Comparison of ENCODE assay signal across 22 cellular contexts in the genomic region with DNA sequence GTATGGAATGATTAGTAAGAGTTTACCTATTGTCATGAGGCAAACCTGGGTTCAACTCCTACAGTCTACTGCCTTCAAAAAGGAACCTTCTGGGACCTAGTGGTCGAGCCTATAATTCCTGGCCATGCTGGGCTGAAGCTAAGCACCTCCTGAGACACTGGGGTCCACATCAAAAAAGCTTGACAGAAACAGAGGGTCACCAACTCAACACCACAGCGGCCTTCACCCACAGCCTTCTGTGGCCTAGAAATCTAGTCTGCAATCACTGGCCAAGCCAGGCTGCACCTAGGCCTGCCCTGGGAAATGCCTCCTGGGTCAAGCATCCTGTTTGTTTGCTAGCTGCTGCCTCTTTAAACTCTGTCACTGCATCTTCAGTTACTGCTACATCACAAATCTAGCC.
"Had no signal": no experiment of that assay in that cellular context is flagged by ENCODE, and none has a peak within 500 bp of the region (broad histone marks: within the 10 kb centered on the region; RNA-seq: fewer than 3 reads in every experiment).

No MANE protein-coding gene starts in this region.

- H3K27ac ChIP-seq: colonic mucosa, coronary artery, dorsolateral prefrontal cortex, epithelial cell of prostate, esophagus squamous epithelium, foreskin keratinocyte, gastrocnemius medialis, gastroesophageal sphincter, heart left ventricle, heart right ventricle had no signal

- H3K4me1 ChIP-seq: colonic mucosa, esophagus squamous epithelium, foreskin keratinocyte, gastroesophageal sphincter had no signal

- H3K9me3 ChIP-seq: colonic mucosa, esophagus squamous epithelium, gastrocnemius medialis, gastroesophageal sphincter had no signal

- H3K4me3 Mint-ChIP-seq: dendritic cell treated with granulocyte-macrophage colony-stimulating factor and Interleukin-4, amounts not matched to agents 40 ng/mL and 50 ng/mL, for 4 days; effector memory CD8-positive, alpha-beta T cell; endodermal cell had no signal

- H3K27ac Mint-ChIP-seq: dendritic cell treated with granulocyte-macrophage colony-stimulating factor and Interleukin-4, amounts not matched to agents 40 ng/mL and 50 ng/mL, for 4 days; effector memory CD8-positive, alpha-beta T cell; endodermal cell had no signal

- DNase-seq: colonic mucosa; cortex of kidney; dermis blood vessel endothelial cell; dorsolateral prefrontal cortex; effector CD4-positive, alpha-beta T cell; effector CD8-positive, alpha-beta T cell; effector memory CD4-positive, alpha-beta T cell; effector memory CD8-positive, alpha-beta T cell; endodermal cell; erythroblast; esophagus squamous epithelium; foreskin fibroblast; foreskin melanocyte; gastrocnemius medialis; head of caudate nucleus; heart left ventricle; heart right ventricle had no signal

- H3K4me3 ChIP-seq: colonic mucosa, coronary artery, dorsolateral prefrontal cortex, esophagus squamous epithelium, gastrocnemius medialis, gastroesophageal sphincter, heart left ventricle, heart right ventricle had no signal

- H3K27me3 Mint-ChIP-seq: dendritic cell treated with granulocyte-macrophage colony-stimulating factor and Interleukin-4, amounts not matched to agents 40 ng/mL and 50 ng/mL, for 4 days; effector memory CD8-positive, alpha-beta T cell had no signal

- H3K27me3 ChIP-seq: colonic mucosa, esophagus squamous epithelium, foreskin keratinocyte, gastrocnemius medialis, gastroesophageal sphincter, heart left ventricle, heart right ventricle had no signal

- H3K36me3 ChIP-seq: colonic mucosa, esophagus squamous epithelium, gastrocnemius medialis, gastroesophageal sphincter, heart left ventricle, heart right ventricle had no signal

- H3K9me3 Mint-ChIP-seq: dendritic cell treated with granulocyte-macrophage colony-stimulating factor and Interleukin-4, amounts not matched to agents 40 ng/mL and 50 ng/mL, for 4 days; endodermal cell had no signal
